In genomic region chr7:35985126-35985754, GRCh38 we compare ENCODE assay signal across 8 cellular contexts.
DNase-seq lines count a peak whose midpoint lies in the region; ATAC-seq and TF ChIP-seq lines count a peak whose summit lies in the region.

No MANE protein-coding gene starts in this region.

- peak; percentile 97 for TF ChIP-seq CTCF in AG04449 (IDR thresholded peaks at IDR 0.05; ENCODE audit: insufficient read depth, low read length, missing control alignments)

- DNase-seq in AG04449 (ENCODE audit: low read depth, low spot score), result no peak
- DNase-seq in NCI-H345 (lab: John Stamatoyannopoulos, UW), result peak; percentile 70
- DNase-seq in activated CD4-positive, alpha-beta T cell treated with anti-CD3 and anti-CD28 coated beads for 24 hours (ENCODE audit: low read depth in 2 of 2), result peak; percentile 52 to 71
- DNase-seq in cerebellum (ENCODE audit: low spot score), result peak; percentile 57
- peak; percentile 82 for DNase-seq in left lobe of liver (ENCODE audit: low spot score)
- DNase-seq in stimulated activated CD4-positive, alpha-beta T cell treated with anti-CD3 and anti-CD28 coated beads, Interleukin-4, amount 100 ng/mL, for 48 hours (ENCODE audit: low read depth in 2 of 2), result peak; percentile 57 to 63

- ATAC-seq in GM18519 (IDR thresholded peaks at IDR 0.05; ENCODE audit: low FRiP score, unreplicated experiment) (peak; percentile 87), HG03097 (IDR thresholded peaks at IDR 0.05; ENCODE audit: low FRiP score, unreplicated experiment) (peak; percentile 90), left lobe of liver (peak; percentile 98)

- H3K4me3 ChIP-seq in AG04449 (ENCODE audit: low read depth, low read length), result no peak overlapping the region

- POLR2A ChIA-PET in AG04449 (lab: Yijun Ruan, JAX), result interaction anchor here (0.5 kb wide), 1 partner anchor 307 kb away, joined by 3 read pairs; no protein-coding TSS in a partner anchor

- CTCF ChIA-PET in AG04449 (lab: Yijun Ruan, JAX), result interaction anchor here (0.6 to 4.5 kb wide), 36 partner anchors 9 to 686 kb away, joined by 3 to 195 read pairs (median 4); no protein-coding TSS in a partner anchor
